ENCODE assay signal across 16 cellular contexts in genomic region chr7:111672901-111673300, GRCh38.
DNase-seq lines count a peak whose midpoint lies in the region; ATAC-seq and TF ChIP-seq lines count a peak whose summit lies in the region.
"Had no signal": no experiment of that assay in that cellular context is flagged by ENCODE, and none has a peak within 500 bp of the region (broad histone marks: within the 10 kb centered on the region; RNA-seq: fewer than 3 reads in every experiment).

No MANE protein-coding gene starts in this region.

- TF ChIP-seq CTCF in GM10266 (IDR thresholded peaks at IDR 0.05; ENCODE audit: control insufficient read depth, insufficient read depth, low read depth, missing control alignments) = no peak

- ATAC-seq in GM18907 (IDR thresholded peaks at IDR 0.05; ENCODE audit: unreplicated experiment) = no peak
- ATAC-seq: A549 had no signal

- DNase-seq in ACHN (peak; percentile 10), amniotic epithelial cell (ENCODE audit: low read depth) (peak; percentile 16), kidney tubule cell (ENCODE audit: low spot score) (peak; percentile 5), renal cortical epithelial cell (ENCODE audit: low read depth) (peak; percentile 19), GM10266 (ENCODE audit: extremely low spot score) (no peak), NCI-H1048 (lab: John Stamatoyannopoulos, UW) (no peak)
- DNase-seq: BE2C; C1 segment of cervical spinal cord; CD4-positive, alpha-beta memory T cell; CD4-positive, CD25-positive, alpha-beta regulatory T cell; CD8-positive, alpha-beta memory T cell; COR-L47; DMS 273 treated with DMSO at 0.1 percent for 48 hours; DMS79 treated with DMSO at 0.1 percent for 48 hours had no signal

- in situ Hi-C loops in ACHN (cut with HindIII; ENCODE audit: low pct_ligation_motif_present, low pct_unique_long_range_greater_than_20kb, low sequenced_read_pairs) = no loop called here

Comparison
In these comparisons a context has a peak if more than half of its experiments do, and no peak if none do; other contexts are left out.
1. DNase-seq: peak in ACHN (single experiment), amniotic epithelial cell (single experiment), kidney tubule cell (single experiment) and renal cortical epithelial cell (single experiment); none in GM10266 (single experiment) and NCI-H1048 (single experiment).